In genomic region chr4:121277194-121278105, GRCh38 we compare ENCODE assay signal across 8 cellular contexts.
DNase-seq lines count a peak whose midpoint lies in the region; ATAC-seq and TF ChIP-seq lines count a peak whose summit lies in the region.

No MANE protein-coding gene starts in this region.

- H3K9me2 ChIP-seq in Loucy (replicated peaks; ENCODE audit: low read depth, low read length) = no peaks in the 10 kb centered on the region

- peaks cover 30% of the 10 kb centered on the region for H3K4me1 Mint-ChIP-seq in activated CD4-positive, alpha-beta memory T cell treated with anti-CD3 and anti-CD28 coated beads for 36 hours (ENCODE audit: low read depth)

- H3K23ac ChIP-seq in mesenchymal stem cell (ENCODE audit: low read length in 2 of 2) = no peak overlapping the region

- CTCF ChIA-PET in activated CD4-positive, alpha-beta memory T cell treated with anti-CD3 and anti-CD28 coated beads for 36 hours (lab: Charles Lee) = interaction anchor here (0.6 to 1.0 kb wide), 2 partner anchors 34 to 49 kb away, joined by 3 to 4 read pairs; no protein-coding TSS in a partner anchor

- H3K9ac ChIP-seq in Loucy (ENCODE audit: low read depth, low read length, poor library complexity, severe bottlenecking) (no peak overlapping the region), mesenchymal stem cell (ENCODE audit: low read length) (no peak overlapping the region)

- H3K4me1 ChIP-seq in Loucy (ENCODE audit: insufficient read depth, low read length, poor library complexity, severe bottlenecking) (no peaks in the 10 kb centered on the region), mesenchymal stem cell (ENCODE audit: control insufficient read depth, insufficient read depth, low read depth, low read length) (no peaks in the 10 kb centered on the region)

- no peaks in the 10 kb centered on the region for H3K79me2 ChIP-seq in Loucy (ENCODE audit: insufficient read depth, low read length)

- H3K4me3 ChIP-seq in Loucy (ENCODE audit: low read length, poor library complexity, severe bottlenecking) (no peak overlapping the region), foreskin fibroblast (ENCODE audit: low read depth in 1 of 2, low read length in 2 of 2) (no peak overlapping the region), mesenchymal stem cell (ENCODE audit: insufficient read depth in 1 of 2, low read depth in 1 of 2, low read length in 2 of 2) (no peak overlapping the region)

- H3K9me3 ChIP-seq in Loucy (ENCODE audit: insufficient read depth, low read depth, low read length) (no peaks in the 10 kb centered on the region), mesenchymal stem cell (ENCODE audit: control insufficient read depth, low read length) (no peaks in the 10 kb centered on the region)

- no peak overlapping the region for H3K27ac Mint-ChIP-seq in activated CD4-positive, alpha-beta memory T cell treated with anti-CD3 and anti-CD28 coated beads for 36 hours

- no peak overlapping the region for H2BK12ac ChIP-seq in mesenchymal stem cell (ENCODE audit: low read length in 2 of 2)

- DNase-seq in Daoy (ENCODE audit: low read depth) (peak; percentile 5), foreskin fibroblast (no peak), mesenchymal stem cell (no peak), NCI-H446 treated with DMSO at 0.1 percent for 48 hours (lab: John Stamatoyannopoulos, UW) (no peak)
- no peak for DNase-seq in activated CD4-positive, alpha-beta memory T cell treated with anti-CD3 and anti-CD28 coated beads for 36 hours

- no peak overlapping the region for H2BK5ac ChIP-seq in mesenchymal stem cell (ENCODE audit: low read depth, low read length, poor library complexity, severe bottlenecking)

- H3K9me3 Mint-ChIP-seq in activated CD4-positive, alpha-beta memory T cell treated with anti-CD3 and anti-CD28 coated beads for 36 hours = no peaks in the 10 kb centered on the region

- no peak overlapping the region for H3K27ac ChIP-seq in mesenchymal stem cell (ENCODE audit: low read length, poor library complexity, severe bottlenecking)

- H3K14ac ChIP-seq in mesenchymal stem cell (ENCODE audit: low read length in 2 of 2) = no peak overlapping the region

- TF ChIP-seq CTCF in Loucy (conservative IDR thresholded peaks at IDR 0.05; ENCODE audit: low read length) (peak; percentile 61), foreskin fibroblast (IDR thresholded peaks at IDR 0.05; ENCODE audit: low read depth, low read length) (peak; percentile 29)

- H3K36me3 Mint-ChIP-seq in activated CD4-positive, alpha-beta memory T cell treated with anti-CD3 and anti-CD28 coated beads for 36 hours = no peaks in the 10 kb centered on the region

- H2AK5ac ChIP-seq in mesenchymal stem cell (ENCODE audit: low read length, severe bottlenecking) = no peak overlapping the region

- no peaks in the 10 kb centered on the region for H3K79me1 ChIP-seq in mesenchymal stem cell (replicated peaks; ENCODE audit: low read length, poor library complexity, severe bottlenecking)

- no peak overlapping the region for H2BK120ac ChIP-seq in mesenchymal stem cell (ENCODE audit: low read depth, low read length)

- H3K4me3 Mint-ChIP-seq in activated CD4-positive, alpha-beta memory T cell treated with anti-CD3 and anti-CD28 coated beads for 36 hours = no peak overlapping the region

- intact Hi-C loops in activated CD4-positive, alpha-beta memory T cell treated with anti-CD3 and anti-CD28 coated beads for 36 hours (cut with micrococcal nuclease) = loop anchor here (2.0 kb wide), 1 partner anchor 29 kb away; no protein-coding TSS in a partner anchor

- H2AFZ ChIP-seq in Loucy (ENCODE audit: low read length) = no peak overlapping the region
- H2AFZ ChIP-seq in mesenchymal stem cell (ENCODE audit: low read depth, low read length) = no peak overlapping the region

- H4K20me1 ChIP-seq in Loucy (ENCODE audit: insufficient read depth, low read length, poor library complexity, severe bottlenecking) = no peaks in the 10 kb centered on the region

- no peak overlapping the region for H3K18ac ChIP-seq in mesenchymal stem cell (ENCODE audit: low read depth in 1 of 2, low read length in 2 of 2)

- no peak overlapping the region for H4K8ac ChIP-seq in mesenchymal stem cell (ENCODE audit: low read length)

- H4K91ac ChIP-seq in mesenchymal stem cell (ENCODE audit: low read length) = no peak overlapping the region

- 82% methylated on average over 5 of the region's 5 CpGs for WGBS in mesenchymal stem cell

- no peak overlapping the region for H2BK15ac ChIP-seq in mesenchymal stem cell (ENCODE audit: low read depth, poor library complexity, severe bottlenecking)

- H3K27me3 ChIP-seq in Loucy (ENCODE audit: insufficient read depth, low read length, poor library complexity, severe bottlenecking) (peaks cover 8% of the 10 kb centered on the region), mesenchymal stem cell (ENCODE audit: control insufficient read depth in 1 of 2, insufficient read depth in 1 of 2, low read length in 2 of 2) (peaks cover 4 to 10% of the 10 kb centered on the region in 2 experiments)

- H3K27me3 Mint-ChIP-seq in activated CD4-positive, alpha-beta memory T cell treated with anti-CD3 and anti-CD28 coated beads for 36 hours = peaks cover 10% of the 10 kb centered on the region

- no peaks in the 10 kb centered on the region for H3F3A ChIP-seq in Loucy (ENCODE audit: low read depth)

- no peak overlapping the region for H3K4ac ChIP-seq in mesenchymal stem cell (ENCODE audit: low read depth in 1 of 2, low read length in 2 of 2)

- ATAC-seq in GM21529 (IDR thresholded peaks at IDR 0.05; ENCODE audit: unreplicated experiment) (peak; percentile 54), GM19023 (IDR thresholded peaks at IDR 0.05; ENCODE audit: unreplicated experiment) (no peak)

- H3K36me3 ChIP-seq in Loucy (ENCODE audit: insufficient read depth, low read length) = no peaks in the 10 kb centered on the region
- no peaks in the 10 kb centered on the region for H3K36me3 ChIP-seq in mesenchymal stem cell (ENCODE audit: control insufficient read depth in 1 of 2, insufficient read depth in 2 of 2, low read depth in 1 of 2, low read length in 2 of 2)

- POLR2A ChIA-PET in activated CD4-positive, alpha-beta memory T cell treated with anti-CD3 and anti-CD28 coated beads for 36 hours (lab: Charles Lee) = no interaction called here

- H3K4me2 ChIP-seq in Loucy (ENCODE audit: low read depth, low read length, poor library complexity, severe bottlenecking) (no peak overlapping the region), mesenchymal stem cell (ENCODE audit: low read length, poor library complexity, severe bottlenecking) (no peak overlapping the region)
